10 cellular contexts compared by ENCODE assay signal in the genomic region with DNA sequence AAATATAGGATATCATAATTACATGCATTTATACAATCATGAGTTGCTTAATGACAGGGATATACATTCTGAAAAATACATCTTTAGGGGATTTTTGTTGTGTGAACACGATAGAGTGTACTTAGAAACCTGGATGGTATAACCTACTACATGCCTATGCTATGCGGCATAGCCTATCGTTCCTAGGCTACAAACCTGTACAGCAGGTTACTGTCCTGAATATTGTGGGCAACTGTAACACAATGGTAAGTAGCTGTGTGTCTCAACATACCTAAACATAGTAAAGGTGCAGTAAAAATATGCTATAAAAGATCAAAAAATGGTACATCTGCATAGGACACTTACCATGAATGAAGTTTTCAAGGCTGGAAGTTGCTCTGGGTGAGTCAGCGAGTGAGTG. TPM values are rescaled to one million over a fixed set of nuclear protein-coding genes. Genes with fewer than 3 reads are reported as not detected.
"Had no signal": no experiment of that assay in that cellular context is flagged by ENCODE, and none has a peak within 500 bp of the region (broad histone marks: within the 10 kb centered on the region; RNA-seq: fewer than 3 reads in every experiment).

No MANE protein-coding gene starts in this region.

- DNase-seq: H9, HCEC 1CT, IMR-90, KG1 had no signal

- H3K9me3 Mint-ChIP-seq: GM23338, H9 had no signal

- FAIRE-seq: H1, H54, K562 had no signal

- H3K27ac Mint-ChIP-seq: GM23338, H9 had no signal

- H3K27ac ChIP-seq: HL-60 had no signal

- H3K4me3 ChIP-seq: GM23338, K562 had no signal

- H3K4me3 Mint-ChIP-seq: GM23338, H9 had no signal

RNA-seq across cellular contexts. Expression of a gene that starts 47.9 kb away (rescaled TPM):
- total RNA-seq: GM23338, H1, H9, HT1080, IMR-90, K562 had no signal
- polyA plus RNA-seq: GM23338, H1, IMR-90, K562 had no signal
